Comparison of ENCODE assay signal across 26 cellular contexts in the genomic region with DNA sequence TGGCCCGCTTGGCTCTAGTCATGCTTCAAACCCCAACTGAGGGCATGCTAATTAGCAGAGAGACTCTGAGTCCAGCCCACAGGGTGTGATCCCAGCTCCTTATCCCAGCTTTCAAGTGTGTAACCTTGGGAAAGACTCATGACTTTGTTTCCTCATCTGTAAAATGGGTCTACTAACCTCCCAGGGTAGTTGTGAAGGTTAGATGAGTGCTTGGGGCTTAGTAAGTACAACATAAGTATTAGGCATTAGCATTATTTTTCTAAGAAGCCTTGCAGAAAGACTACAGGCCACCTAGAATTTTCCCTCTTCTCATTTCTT. TPM values are rescaled to one million over a fixed set of nuclear protein-coding genes. Genes with fewer than 3 reads are reported as not detected.
DNase-seq lines count a peak whose midpoint lies in the region; ATAC-seq, FAIRE-seq and TF ChIP-seq lines count a peak whose summit lies in the region.
"Had no signal": no experiment of that assay in that cellular context is flagged by ENCODE, and none has a peak within 500 bp of the region (broad histone marks: within the 10 kb centered on the region; RNA-seq: fewer than 3 reads in every experiment).

No MANE protein-coding gene starts in this region.

- no peaks in the 10 kb centered on the region for H3K36me3 ChIP-seq in astrocyte (ENCODE audit: insufficient read depth, low read length)
- no peaks in the 10 kb centered on the region for H3K36me3 ChIP-seq in mesenchymal stem cell (ENCODE audit: control insufficient read depth in 1 of 2, insufficient read depth in 2 of 2, low read depth in 1 of 2, low read length in 2 of 2)
- H3K36me3 ChIP-seq in testis (ENCODE audit: low read depth, missing control alignments) = no peaks in the 10 kb centered on the region
- H3K36me3 ChIP-seq: HAP-1, sigmoid colon, WERI-Rb-1 had no signal

- H2AK5ac ChIP-seq in mesenchymal stem cell (ENCODE audit: low read length, severe bottlenecking) = no peak overlapping the region

- no peak overlapping the region for H2BK120ac ChIP-seq in mesenchymal stem cell (ENCODE audit: low read depth, low read length)

- H2BK15ac ChIP-seq in mesenchymal stem cell (ENCODE audit: low read depth, poor library complexity, severe bottlenecking) = no peak overlapping the region

- no peaks in the 10 kb centered on the region for H4K20me1 ChIP-seq in astrocyte (ENCODE audit: insufficient read depth, low read length)

- no peaks in the 10 kb centered on the region for H3K9me3 Mint-ChIP-seq in astrocyte (ENCODE audit: unreplicated experiment)
- no peaks in the 10 kb centered on the region for H3K9me3 Mint-ChIP-seq in activated naive CD8-positive, alpha-beta T cell treated with anti-CD3 and anti-CD28 coated beads, Interleukin-2, amount 50 U/mL, for 24 hours
- H3K9me3 Mint-ChIP-seq: CD4-positive, alpha-beta memory T cell; dendritic cell treated with granulocyte-macrophage colony-stimulating factor and Interleukin-4, amounts not matched to agents 40 ng/mL and 50 ng/mL, for 4 days; stimulated activated memory B cell treated with anti-CD40 and anti-IgM and Interleukin-4, amounts not matched to agents 10 μg/mL and 1 μg/mL and 100 μg/mL, for 72 hours had no signal

- no peak overlapping the region for H3K18ac ChIP-seq in mesenchymal stem cell (ENCODE audit: low read depth in 1 of 2, low read length in 2 of 2)

- H3K4me3 Mint-ChIP-seq in astrocyte (ENCODE audit: unreplicated experiment) = peak overlapping the region; percentile 73
- no peak overlapping the region for H3K4me3 Mint-ChIP-seq in activated naive CD8-positive, alpha-beta T cell treated with anti-CD3 and anti-CD28 coated beads, Interleukin-2, amount 50 U/mL, for 24 hours
- H3K4me3 Mint-ChIP-seq: CD4-positive, alpha-beta memory T cell; dendritic cell treated with granulocyte-macrophage colony-stimulating factor and Interleukin-4, amounts not matched to agents 40 ng/mL and 50 ng/mL, for 4 days; stimulated activated memory B cell treated with anti-CD40 and anti-IgM and Interleukin-4, amounts not matched to agents 10 μg/mL and 1 μg/mL and 100 μg/mL, for 72 hours had no signal

- TF ChIP-seq CTCF in astrocyte (IDR thresholded peaks at IDR 0.05; ENCODE audit: insufficient read depth, low read depth, low read length) (no peak), testis (IDR thresholded peaks at IDR 0.05) (no peak)

- no peaks in the 10 kb centered on the region for H3K79me1 ChIP-seq in mesenchymal stem cell (replicated peaks; ENCODE audit: low read length, poor library complexity, severe bottlenecking)

- TF ChIP-seq POLR2A in testis (IDR thresholded peaks at IDR 0.05) = no peak

- H3K27me3 Mint-ChIP-seq in astrocyte (ENCODE audit: low read depth, unreplicated experiment) = peaks cover 3% of the 10 kb centered on the region
- peaks cover 13% of the 10 kb centered on the region for H3K27me3 Mint-ChIP-seq in activated naive CD8-positive, alpha-beta T cell treated with anti-CD3 and anti-CD28 coated beads, Interleukin-2, amount 50 U/mL, for 24 hours

- H3K27ac ChIP-seq in right cardiac atrium (ENCODE audit: low read length) (peak overlapping the region; percentile 66), astrocyte (ENCODE audit: low read depth, low read length) (peak overlapping the region; percentile 67), mesenchymal stem cell (ENCODE audit: low read length, poor library complexity, severe bottlenecking) (no peak overlapping the region), testis (peak overlapping the region; percentile 66 to 73)
- H3K27ac ChIP-seq: WERI-Rb-1 had no signal

- no peaks in the 10 kb centered on the region for H3K79me2 ChIP-seq in astrocyte (ENCODE audit: insufficient read depth, low read length)

- H3K4me3 ChIP-seq in right cardiac atrium (ENCODE audit: low read length) (peak overlapping the region; percentile 1), astrocyte (ENCODE audit: insufficient read depth, low read depth, low read length) (no peak overlapping the region), mesenchymal stem cell (ENCODE audit: insufficient read depth in 1 of 2, low read depth in 1 of 2, low read length in 2 of 2) (no peak overlapping the region), testis (no peak overlapping the region)
- H3K4me3 ChIP-seq: HAP-1, sigmoid colon had no signal

- no peak for DNase-seq in right cardiac atrium
- DNase-seq in Right ventricle myocardium superior = no peak
- no peak for DNase-seq in astrocyte (ENCODE audit: low read depth)
- DNase-seq in mesenchymal stem cell = no peak
- no peak for DNase-seq in testis
- no peak for DNase-seq in A172 (ENCODE audit: low spot score)
- no peak for DNase-seq in activated naive CD8-positive, alpha-beta T cell treated with anti-CD3 and anti-CD28 coated beads, Interleukin-2, amount 50 U/mL, for 24 hours
- DNase-seq: activated CD4-positive, alpha-beta T cell treated with anti-CD3 and anti-CD28 coated beads, Interleukin-2, amount 50 U/mL, for 1 hour; activated CD8-positive, alpha-beta memory T cell treated with anti-CD3 and anti-CD28 coated beads, Interleukin-2, amount 50 U/mL, for 48 hours; CD4-positive, alpha-beta memory T cell; DMS 273 treated with DMSO at 0.1 percent for 48 hours; hypothalamus; KBM-7; NCI-H146; NCI-H510A treated with DMSO at 0.1 percent for 48 hours; NK-92 treated with Interleukin-12 subunit alpha and Interleukin-12 subunit beta, amount 100 ng/mL, for 24 hours; sigmoid colon; WERI-Rb-1 had no signal

- H2BK5ac ChIP-seq in mesenchymal stem cell (ENCODE audit: low read depth, low read length, poor library complexity, severe bottlenecking) = no peak overlapping the region

- no peak overlapping the region for H4K8ac ChIP-seq in mesenchymal stem cell (ENCODE audit: low read length)

- peak overlapping the region; percentile 75 for H2AFZ ChIP-seq in astrocyte (ENCODE audit: low read depth, low read length)
- H2AFZ ChIP-seq in mesenchymal stem cell (ENCODE audit: low read depth, low read length) = no peak overlapping the region

- no peak overlapping the region for H4K91ac ChIP-seq in mesenchymal stem cell (ENCODE audit: low read length)

- FAIRE-seq in astrocyte (lab: Jason Lieb, UNC) = no peak
- FAIRE-seq: GM18507, islet of Langerhans had no signal

- no peaks in the 10 kb centered on the region for H3K36me3 Mint-ChIP-seq in astrocyte (ENCODE audit: low read depth, unreplicated experiment)
- no peaks in the 10 kb centered on the region for H3K36me3 Mint-ChIP-seq in activated naive CD8-positive, alpha-beta T cell treated with anti-CD3 and anti-CD28 coated beads, Interleukin-2, amount 50 U/mL, for 24 hours (ENCODE audit: low read depth)
- H3K36me3 Mint-ChIP-seq: CD4-positive, alpha-beta memory T cell; stimulated activated memory B cell treated with anti-CD40 and anti-IgM and Interleukin-4, amounts not matched to agents 10 μg/mL and 1 μg/mL and 100 μg/mL, for 72 hours had no signal

- H3K27ac Mint-ChIP-seq in astrocyte (ENCODE audit: unreplicated experiment) = peak overlapping the region; percentile 95
- no peak overlapping the region for H3K27ac Mint-ChIP-seq in activated naive CD8-positive, alpha-beta T cell treated with anti-CD3 and anti-CD28 coated beads, Interleukin-2, amount 50 U/mL, for 24 hours
- H3K27ac Mint-ChIP-seq: dendritic cell treated with granulocyte-macrophage colony-stimulating factor and Interleukin-4, amounts not matched to agents 40 ng/mL and 50 ng/mL, for 4 days; stimulated activated memory B cell treated with anti-CD40 and anti-IgM and Interleukin-4, amounts not matched to agents 10 μg/mL and 1 μg/mL and 100 μg/mL, for 72 hours had no signal

- H3K9ac ChIP-seq in astrocyte (ENCODE audit: low read length) (peak overlapping the region; percentile 58), mesenchymal stem cell (ENCODE audit: low read length) (peak overlapping the region; percentile 69)

- H3K27me3 ChIP-seq in right cardiac atrium (ENCODE audit: control insufficient read depth, insufficient read depth) (no peaks in the 10 kb centered on the region), astrocyte (ENCODE audit: insufficient read depth, low read length) (peaks cover 2% of the 10 kb centered on the region), mesenchymal stem cell (ENCODE audit: control insufficient read depth in 1 of 2, insufficient read depth in 1 of 2, low read length in 2 of 2) (peaks cover 8 to 11% of the 10 kb centered on the region in 2 experiments), testis (no peaks in the 10 kb centered on the region)
- H3K27me3 ChIP-seq: sigmoid colon had no signal

- intact Hi-C loops in right cardiac atrium (cut with DNase I) (loop anchor here in 1 of 4 donors (5.0 kb wide), 1 partner anchor 37 kb away; no protein-coding TSS in a partner anchor), Right ventricle myocardium superior (cut with DNase I) (no loop called here), testis (cut with DNase I; ENCODE audit: low total_unique reads) (no loop called here)

- H3K4me1 ChIP-seq in right cardiac atrium (ENCODE audit: control insufficient read depth, insufficient read depth, low read length) (peaks cover 2% of the 10 kb centered on the region), astrocyte (ENCODE audit: insufficient read depth, low read length) (peaks cover 32% of the 10 kb centered on the region), mesenchymal stem cell (ENCODE audit: control insufficient read depth, insufficient read depth, low read depth, low read length) (peaks cover 30% of the 10 kb centered on the region), testis (peaks cover 32% of the 10 kb centered on the region)

- H3K14ac ChIP-seq in mesenchymal stem cell (ENCODE audit: low read length in 2 of 2) = no peak overlapping the region

- H3K23ac ChIP-seq in mesenchymal stem cell (ENCODE audit: low read length in 2 of 2) = no peak overlapping the region

- no peak for ATAC-seq in right cardiac atrium
- ATAC-seq in Right ventricle myocardium superior (ENCODE audit: poor library complexity) = no peak
- ATAC-seq in GM19023 (IDR thresholded peaks at IDR 0.05; ENCODE audit: unreplicated experiment) = no peak
- ATAC-seq in activated naive CD8-positive, alpha-beta T cell treated with anti-CD3 and anti-CD28 coated beads, Interleukin-2, amount 50 U/mL, for 24 hours = no peak
- ATAC-seq: stimulated activated memory B cell treated with anti-CD40 and anti-IgM and Interleukin-4, amounts not matched to agents 10 μg/mL and 1 μg/mL and 100 μg/mL, for 72 hours had no signal

- peaks cover 26% of the 10 kb centered on the region for H3K4me1 Mint-ChIP-seq in astrocyte (ENCODE audit: low read depth, unreplicated experiment)
- H3K4me1 Mint-ChIP-seq in activated naive CD8-positive, alpha-beta T cell treated with anti-CD3 and anti-CD28 coated beads, Interleukin-2, amount 50 U/mL, for 24 hours = peaks cover 4% of the 10 kb centered on the region

- WGBS in right cardiac atrium = 67% methylated on average over 1 of the region's 1 CpG
- WGBS in mesenchymal stem cell = 92% methylated on average over 1 of the region's 1 CpG
- WGBS in testis, 2 donors = 67 to 100% methylated on average over 1 of the region's 1 CpG

- H3K9me3 ChIP-seq in right cardiac atrium (ENCODE audit: control insufficient read depth, low read length) (no peaks in the 10 kb centered on the region), astrocyte (ENCODE audit: insufficient read depth, low read depth, low read length) (no peaks in the 10 kb centered on the region), mesenchymal stem cell (ENCODE audit: control insufficient read depth, low read length) (no peaks in the 10 kb centered on the region), testis (no peaks in the 10 kb centered on the region)
- H3K9me3 ChIP-seq: HAP-1, sigmoid colon had no signal

- H2BK12ac ChIP-seq in mesenchymal stem cell (ENCODE audit: low read length in 2 of 2) = peak overlapping the region in 1 of 2 experiments; percentile 10

- H3K4me2 ChIP-seq in astrocyte (ENCODE audit: low read length) (peak overlapping the region; percentile 62), mesenchymal stem cell (ENCODE audit: low read length, poor library complexity, severe bottlenecking) (no peak overlapping the region)

- H3K4ac ChIP-seq in mesenchymal stem cell (ENCODE audit: low read depth in 1 of 2, low read length in 2 of 2) = no peak overlapping the region

RNA-seq across cellular contexts. Expression of a gene that starts 2.8 kb away (rescaled TPM):
- total RNA-seq in right cardiac atrium (100 to 1,000 TPM; 202 to 292 (median 241) TPM), Right ventricle myocardium superior (396 TPM), astrocyte (1.0 and 1.4 TPM in 2 replicates), testis (10 to 100 TPM; 26.8 to 39.5 TPM)
- polyA plus RNA-seq in right cardiac atrium (258 TPM), testis (ENCODE audit: insufficient read depth, low read depth, low replicate concordance) (22.4 TPM)
- not detected for polyA plus RNA-seq in mesenchymal stem cell (2013, experiment 1 of 2)
- polyA plus RNA-seq in mesenchymal stem cell (2013, experiment 2 of 2) = not detected
- total RNA-seq in A172 (2014; rRNA removed; shearing (Covaris generic)) = 12.5 and 14.2 TPM in 2 replicates
- total RNA-seq: CD4-positive, alpha-beta memory T cell; lung microvascular endothelial cell had no signal
- polyA plus RNA-seq: CD4-positive, alpha-beta memory T cell had no signal

RNA-seq across cellular contexts. Expression of a gene that starts 33.8 kb away (rescaled TPM):
- total RNA-seq in right cardiac atrium = under 1 TPM; 0.28 to 0.51 (median 0.30) TPM
- 0.29 TPM for polyA plus RNA-seq in right cardiac atrium
- total RNA-seq in Right ventricle myocardium superior = 0.16 TPM
- total RNA-seq in astrocyte = not detected in 2 replicates
- not detected for polyA plus RNA-seq in mesenchymal stem cell (2013, experiment 1 of 2)
- polyA plus RNA-seq in mesenchymal stem cell (2013, experiment 2 of 2) = not detected
- under 1 TPM; 0.31 to 0.93 TPM for total RNA-seq in testis
- 0.95 TPM for polyA plus RNA-seq in testis (ENCODE audit: insufficient read depth, low read depth, low replicate concordance)
- total RNA-seq in A172 (2014; rRNA removed; shearing (Covaris generic)) = 0.53 and 2.1 TPM in 2 replicates
- total RNA-seq: CD4-positive, alpha-beta memory T cell; lung microvascular endothelial cell; temporal lobe had no signal
- polyA plus RNA-seq: CD4-positive, alpha-beta memory T cell had no signal
